10 cellular contexts compared by ENCODE assay signal in genomic region chr11:35174666-35175065, GRCh38. TPM values are rescaled to one million over a fixed set of nuclear protein-coding genes. Genes with fewer than 3 reads are reported as not detected.
DNase-seq lines count a peak whose midpoint lies in the region; ATAC-seq and TF ChIP-seq lines count a peak whose summit lies in the region.
"Had no signal": no experiment of that assay in that cellular context is flagged by ENCODE, and none has a peak within 500 bp of the region (broad histone marks: within the 10 kb centered on the region; RNA-seq: fewer than 3 reads in every experiment).

No MANE protein-coding gene starts in this region.

- H3K4me1 Mint-ChIP-seq in naive B cell = peaks cover 63 to 82% (median 65%) of the 10 kb centered on the region in 3 donors

- peak overlapping the region; percentile 27 for H3K9ac ChIP-seq in Loucy (ENCODE audit: low read depth, low read length, poor library complexity, severe bottlenecking)

- DNase-seq in AG10803 (ENCODE audit: low read depth) (peak; percentile 73), astrocyte of the hippocampus (ENCODE audit: low read depth, low spot score) (peak; percentile 72), naive B cell (no peak), activated gamma-delta T cell (lab: John Stamatoyannopoulos, UW) (no peak)
- DNase-seq: SHP77 treated with DMSO at 0.1 percent for 48 hours; stimulated activated CD4-positive, alpha-beta T cell treated with anti-CD3 and anti-CD28 coated beads, Interleukin-1b, Interleukin-23, amount 100 ng/mL, for 48 hours had no signal

- ATAC-seq in naive B cell (ENCODE audit: low read depth in 2 of 2) (no peak), GM19463 (IDR thresholded peaks at IDR 0.05; ENCODE audit: unreplicated experiment) (no peak), HG02759 (IDR thresholded peaks at IDR 0.05; ENCODE audit: unreplicated experiment) (no peak)
- ATAC-seq in activated CD4-positive, CD25-positive, alpha-beta regulatory T cell treated with anti-CD3 and anti-CD28 coated beads, Interleukin-2, amount 50 U/mL, for 24 hours = no peak

- H3K4me3 ChIP-seq in AG10803 (ENCODE audit: low read length) (no peak overlapping the region), Loucy (ENCODE audit: low read length, poor library complexity, severe bottlenecking) (no peak overlapping the region)

- H3K36me3 Mint-ChIP-seq in naive B cell = peaks cover 8 to 15% of the 10 kb centered on the region in 2 donors

- peaks cover 56% of the 10 kb centered on the region for H3K4me1 ChIP-seq in Loucy (ENCODE audit: insufficient read depth, low read length, poor library complexity, severe bottlenecking)

- TF ChIP-seq CTCF in AG10803 (conservative IDR thresholded peaks at IDR 0.05; ENCODE audit: low read length) = no peak
- no peak for TF ChIP-seq CTCF in Loucy (conservative IDR thresholded peaks at IDR 0.05; ENCODE audit: low read length)

- H2AFZ ChIP-seq in Loucy (ENCODE audit: low read length) = no peak overlapping the region

- H3K9me3 Mint-ChIP-seq in naive B cell = no peaks in the 10 kb centered on the region

- no peaks in the 10 kb centered on the region for H3K9me3 ChIP-seq in Loucy (ENCODE audit: insufficient read depth, low read depth, low read length)

- peak overlapping the region; percentile 70 for H3K4me2 ChIP-seq in Loucy (ENCODE audit: low read depth, low read length, poor library complexity, severe bottlenecking)

- H3K27ac Mint-ChIP-seq in naive B cell = peak overlapping the region; percentile 79 to 99 (median 98)

- H3K27me3 Mint-ChIP-seq in naive B cell = no peaks in the 10 kb centered on the region

- peaks cover 81% of the 10 kb centered on the region for H3K79me2 ChIP-seq in Loucy (ENCODE audit: insufficient read depth, low read length)

- no peaks in the 10 kb centered on the region for H3K9me2 ChIP-seq in Loucy (replicated peaks; ENCODE audit: low read depth, low read length)

- peaks cover 36% of the 10 kb centered on the region; the same call in 1 of the 2 replicates for H3K36me3 ChIP-seq in Loucy (ENCODE audit: insufficient read depth, low read length)

- peaks cover 34% of the 10 kb centered on the region for H4K20me1 ChIP-seq in Loucy (ENCODE audit: insufficient read depth, low read length, poor library complexity, severe bottlenecking)

- H3K4me3 Mint-ChIP-seq in naive B cell = peak overlapping the region in 5 of 8 donors; percentile 1 to 92 (median 20)

- no peaks in the 10 kb centered on the region for H3F3A ChIP-seq in Loucy (ENCODE audit: low read depth)

- no peaks in the 10 kb centered on the region for H3K27me3 ChIP-seq in Loucy (ENCODE audit: insufficient read depth, low read length, poor library complexity, severe bottlenecking)

RNA-seq across cellular contexts. Expression of gene CD44, which starts 35.7 kb away (rescaled TPM):
- 100 to 1,000 TPM; 156 to 277 (median 187) TPM for polyA plus RNA-seq in naive B cell (ENCODE audit: low read depth in 6 of 6)

Comparison
In these comparisons a context has a peak if more than half of its experiments do, and no peak if none do; other contexts are left out.
1. DNase-seq: peak in AG10803 (single experiment) and astrocyte of the hippocampus (single experiment); none in naive B cell (single experiment) and activated gamma-delta T cell (single experiment).